In genomic region chr9:112433715-112434392, GRCh38 we compare ENCODE assay signal across 27 cellular contexts. TPM values are rescaled to one million over a fixed set of nuclear protein-coding genes. Genes with fewer than 3 reads are reported as not detected.
DNase-seq lines count a peak whose midpoint lies in the region; ATAC-seq and TF ChIP-seq lines count a peak whose summit lies in the region.
"Had no signal": no experiment of that assay in that cellular context is flagged by ENCODE, and none has a peak within 500 bp of the region (broad histone marks: within the 10 kb centered on the region; RNA-seq: fewer than 3 reads in every experiment).

No MANE protein-coding gene starts in this region.

- H3K4me1 Mint-ChIP-seq in stimulated activated effector memory CD8-positive, alpha-beta T cell treated with anti-CD3 and anti-CD28 coated beads, Interleukin-12 subunit alpha, Interleukin-12 subunit beta, amount 100 ng/mL, for 72 hours, result no peaks in the 10 kb centered on the region
- H3K4me1 Mint-ChIP-seq: GM23338 had no signal

- intact Hi-C loops in ovary (cut with DNase I), result no loop called here

- 80 to 81% (median 80%) methylated on average over 5 of the region's 5 CpGs for WGBS in ovary, 3 donors

- peak; percentile 28 for ATAC-seq in left lobe of liver
- no peak for ATAC-seq in stimulated activated effector memory CD8-positive, alpha-beta T cell treated with anti-CD3 and anti-CD28 coated beads, Interleukin-12 subunit alpha, Interleukin-12 subunit beta, amount 100 ng/mL, for 72 hours
- ATAC-seq: A549, GM12878, GM23338, HepG2, K562 had no signal

- H3K27ac ChIP-seq in right atrium auricular region (no peak overlapping the region), ovary (no peak overlapping the region)
- H3K27ac ChIP-seq: A549, HL-60, PC-9 had no signal

- no peak for TF ChIP-seq EP300 in ovary (IDR thresholded peaks at IDR 0.05)

- H3K36me3 Mint-ChIP-seq in stimulated activated effector memory CD8-positive, alpha-beta T cell treated with anti-CD3 and anti-CD28 coated beads, Interleukin-12 subunit alpha, Interleukin-12 subunit beta, amount 100 ng/mL, for 72 hours, result no peaks in the 10 kb centered on the region

- TF ChIP-seq CTCF in right atrium auricular region (IDR thresholded peaks at IDR 0.05) (no peak), ovary (IDR thresholded peaks at IDR 0.05) (no peak)

- H3K27me3 ChIP-seq in right atrium auricular region, result no peaks in the 10 kb centered on the region
- H3K27me3 ChIP-seq in ovary, result no peaks in the 10 kb centered on the region
- H3K27me3 ChIP-seq: BE2C, MG63 had no signal

- no peak for TF ChIP-seq POLR2A in ovary (IDR thresholded peaks at IDR 0.05)

- H3K36me3 ChIP-seq in right atrium auricular region (peaks cover under 1% of the 10 kb centered on the region), ovary (no peaks in the 10 kb centered on the region)
- H3K36me3 ChIP-seq: BE2C, HAP-1 had no signal

- H3K27ac Mint-ChIP-seq in stimulated activated effector memory CD8-positive, alpha-beta T cell treated with anti-CD3 and anti-CD28 coated beads, Interleukin-12 subunit alpha, Interleukin-12 subunit beta, amount 100 ng/mL, for 72 hours, result peak overlapping the region; percentile 7
- H3K27ac Mint-ChIP-seq: GM23338 had no signal

- H3K9me3 ChIP-seq in right atrium auricular region, result no peaks in the 10 kb centered on the region
- H3K9me3 ChIP-seq in ovary, result no peaks in the 10 kb centered on the region
- H3K9me3 ChIP-seq: A549, BE2C, HAP-1, MG63, SK-N-SH had no signal

- no peaks in the 10 kb centered on the region for H3K4me1 ChIP-seq in right atrium auricular region
- H3K4me1 ChIP-seq in ovary (ENCODE audit: insufficient read depth), result peaks cover 1% of the 10 kb centered on the region
- H3K4me1 ChIP-seq: A549, BE2C, HAP-1 had no signal

- no peak overlapping the region for H3K4me3 Mint-ChIP-seq in stimulated activated effector memory CD8-positive, alpha-beta T cell treated with anti-CD3 and anti-CD28 coated beads, Interleukin-12 subunit alpha, Interleukin-12 subunit beta, amount 100 ng/mL, for 72 hours
- H3K4me3 Mint-ChIP-seq: GM23338 had no signal

- DNase-seq in NCI-H187 (lab: John Stamatoyannopoulos, UW), result peak; percentile 53 to 67
- peak; percentile 7 for DNase-seq in NCI-H345 treated with DMSO at 0.1 percent for 48 hours (lab: John Stamatoyannopoulos, UW; ENCODE audit: unreplicated experiment)
- DNase-seq in left lobe of liver (ENCODE audit: low spot score), result no peak
- no peak for DNase-seq in stimulated activated effector memory CD8-positive, alpha-beta T cell treated with anti-CD3 and anti-CD28 coated beads, Interleukin-12 subunit alpha, Interleukin-12 subunit beta, amount 100 ng/mL, for 72 hours (ENCODE audit: low spot score in 2 of 2)
- no peak for DNase-seq in right atrium auricular region (ENCODE audit: low spot score)
- DNase-seq in DMS153 (lab: John Stamatoyannopoulos, UW), result no peak
- DNase-seq in ovary, result no peak
- DNase-seq: BE2C, DND-41, MG63, NCI-H1048, NCI-H1417 treated with DMSO at 0.1 percent for 48 hours, NCI-H2029, NCI-H2171, NCI-H446, NCI-H69, PC-9, RPMI8226, SHP77 treated with DMSO at 0.1 percent for 48 hours, SK-N-SH had no signal

- no peaks in the 10 kb centered on the region for H3K9me3 Mint-ChIP-seq in stimulated activated effector memory CD8-positive, alpha-beta T cell treated with anti-CD3 and anti-CD28 coated beads, Interleukin-12 subunit alpha, Interleukin-12 subunit beta, amount 100 ng/mL, for 72 hours
- H3K9me3 Mint-ChIP-seq: GM23338 had no signal

- H3K4me3 ChIP-seq in right atrium auricular region (no peak overlapping the region), ovary (no peak overlapping the region)
- H3K4me3 ChIP-seq: A549, GM12878, GM23338, HAP-1, K562, MG63, PC-9 had no signal

RNA-seq across cellular contexts. Expression of gene KIAA1958, which starts 52.8 kb away (rescaled TPM):
- total RNA-seq in left lobe of liver (7.8 TPM), right atrium auricular region (1 to 10 TPM; 1.9 to 4.1 TPM), ovary (10 to 100 TPM; 14.8 to 40.3 (median 24.6) TPM)
- 1 to 10 TPM; 5.7 to 7.9 TPM for polyA plus RNA-seq in ovary

RNA-seq across cellular contexts. Expression of gene HSDL2, which starts 53.9 kb away (rescaled TPM):
- total RNA-seq in left lobe of liver (83.8 TPM), right atrium auricular region (100 to 1,000 TPM in 1 of 2 donors, 10 to 100 TPM in 1; 93.0 to 127 TPM), ovary (10 to 100 TPM; 44.8 to 79.9 (median 66.1) TPM)
- polyA plus RNA-seq in ovary, result 10 to 100 TPM; 51.9 to 71.6 TPM

Comparison
In these comparisons a context has a peak if more than half of its experiments do, and no peak if none do; other contexts are left out.
1. DNase-seq: peak in NCI-H187 (2 of 2) and NCI-H345 treated with DMSO at 0.1 percent for 48 hours (single experiment); none in left lobe of liver (single experiment), stimulated activated effector memory CD8-positive, alpha-beta T cell treated with anti-CD3 and anti-CD28 coated beads, Interleukin-12 subunit alpha, Interleukin-12 subunit beta, amount 100 ng/mL, for 72 hours (0 of 2), right atrium auricular region (single experiment), DMS153 (single experiment) and ovary (0 of 5).